ENCODE assay signal across 10 cellular contexts in genomic region chr20:3747471-3747870, GRCh38. TPM values are rescaled to one million over a fixed set of nuclear protein-coding genes. Genes with fewer than 3 reads are reported as not detected.
"Had no signal": no experiment of that assay in that cellular context is flagged by ENCODE, and none has a peak within 500 bp of the region (broad histone marks: within the 10 kb centered on the region; RNA-seq: fewer than 3 reads in every experiment).

No MANE protein-coding gene starts in this region.

- ATAC-seq: HepG2 had no signal

- H3K27ac ChIP-seq: GM23248, HL-60 had no signal

- H2AFZ ChIP-seq: GM23248 had no signal

- FAIRE-seq: H54, HepG2 had no signal

- H3K4me3 ChIP-seq: GM23248 had no signal

- DNase-seq: GM23248, GOT3, H9, HCEC 1CT, KBM-7 had no signal

RNA-seq across cellular contexts. Expression of gene HSPA12B, which starts 15.0 kb away (rescaled TPM):
- total RNA-seq: GM23248, HepG2, HT1080 had no signal
- polyA plus RNA-seq: IgD-negative memory B cell had no signal

RNA-seq across cellular contexts. Expression of gene SPEF1, which starts 33.8 kb away (rescaled TPM):
- total RNA-seq: GM23248, HT1080 had no signal
- polyA plus RNA-seq: IgD-negative memory B cell had no signal

RNA-seq across cellular contexts. Expression of gene SIGLEC1, which starts 35.1 kb away (rescaled TPM):
- total RNA-seq: GM23248, H9, HepG2, HT1080 had no signal
- polyA plus RNA-seq: GM23248, IgD-negative memory B cell had no signal
